In genomic region chr6:57421503-57421902, GRCh38 we compare ENCODE assay signal across 16 cellular contexts.
DNase-seq lines count a peak whose midpoint lies in the region; ATAC-seq, FAIRE-seq and TF ChIP-seq lines count a peak whose summit lies in the region.
"Had no signal": no experiment of that assay in that cellular context is flagged by ENCODE, and none has a peak within 500 bp of the region (broad histone marks: within the 10 kb centered on the region; RNA-seq: fewer than 3 reads in every experiment).

No MANE protein-coding gene starts in this region.

- no peaks in the 10 kb centered on the region for H3K27me3 ChIP-seq in adipocyte (replicated peaks; ENCODE audit: control insufficient read depth, insufficient read depth, low read length)
- H3K27me3 ChIP-seq: BE2C had no signal

- intact Hi-C loops in sciatic nerve (cut with DNase I): no loop called here

- peaks cover 9% of the 10 kb centered on the region for H3K4me1 ChIP-seq in adipocyte (ENCODE audit: control insufficient read depth, insufficient read depth, low read length)
- H3K4me1 ChIP-seq: BE2C had no signal

- in situ Hi-C loops in G401 (cut with HindIII; ENCODE audit: low sequenced_read_pairs): no loop called here

- H3K36me3 ChIP-seq in adipocyte (ENCODE audit: control insufficient read depth, insufficient read depth, low read length, severe bottlenecking): no peaks in the 10 kb centered on the region
- H3K36me3 ChIP-seq: BE2C had no signal

- DNase-seq in GM12891 (ENCODE audit: insufficient read length, low spot score): no peak
- DNase-seq in adipocyte (ENCODE audit: low read depth): peak; percentile 20
- no peak for DNase-seq in sciatic nerve (ENCODE audit: low spot score)
- DNase-seq in G401 (ENCODE audit: low spot score): no peak
- no peak for DNase-seq in stimulated activated CD4-positive, alpha-beta T cell treated with anti-CD3 and anti-CD28 coated beads, Interleukin-2, amount 100 ng/mL, for 48 hours
- no peak for DNase-seq in NCI-H2171 (lab: John Stamatoyannopoulos, UW)
- DNase-seq: activated effector memory CD4-positive, alpha-beta T cell treated with anti-CD3 and anti-CD28 coated beads, Interleukin-2, amount 50 U/mL, for 16 hours; BE2C; hypothalamus; NCI-H187 treated with DMSO at 0.1 percent for 48 hours; T-cell had no signal

- no peak overlapping the region for H3K4me3 ChIP-seq in adipocyte (ENCODE audit: low read length)
- H3K4me3 ChIP-seq: lung had no signal

- no peak for FAIRE-seq in GM12891 (lab: Jason Lieb, UNC)
- FAIRE-seq: endothelial cell of umbilical vein, HTR-8/SVneo had no signal

- TF ChIP-seq POLR2A in GM12891 (IDR thresholded peaks at IDR 0.05; ENCODE audit: low read depth, low read length): no peak

- ATAC-seq in GM21528 (IDR thresholded peaks at IDR 0.05; ENCODE audit: low FRiP score, unreplicated experiment) (peak; percentile 76), HG03432 (IDR thresholded peaks at IDR 0.05; ENCODE audit: unreplicated experiment) (peak; percentile 77), sciatic nerve (no peak)
- ATAC-seq: T-cell had no signal

- no peak overlapping the region for H3K9ac ChIP-seq in adipocyte (ENCODE audit: low read length)

- no peaks in the 10 kb centered on the region for H3K9me3 ChIP-seq in adipocyte (ENCODE audit: control insufficient read depth, low read length)
- H3K9me3 ChIP-seq: BE2C had no signal

TF ChIP-seq in GM12891, 5 proteins besides CTCF, POLR2A, EP300 and RAD21:
- TF ChIP-seq POLR2AphosphoS5 (IDR thresholded peaks at IDR 0.05; ENCODE audit: low read depth, low read length): no peak
- peak; percentile 91 for TF ChIP-seq SPI1 (IDR thresholded peaks at IDR 0.05; ENCODE audit: low read depth, low read length)
TF ChIP-seq in GM12891: peak in this region for 1.
